Comparison of ENCODE assay signal across 20 cellular contexts in genomic region chr1:12591267-12591938, GRCh38. TPM values are rescaled to one million over a fixed set of nuclear protein-coding genes. Genes with fewer than 3 reads are reported as not detected.
DNase-seq lines count a peak whose midpoint lies in the region; ATAC-seq and TF ChIP-seq lines count a peak whose summit lies in the region.
"Had no signal": no experiment of that assay in that cellular context is flagged by ENCODE, and none has a peak within 500 bp of the region (broad histone marks: within the 10 kb centered on the region; RNA-seq: fewer than 3 reads in every experiment).

No MANE protein-coding gene starts in this region.

- H3K27ac ChIP-seq in esophagus muscularis mucosa (replicated peaks in 1 of 4): peak overlapping the region; percentile 92 to 95 (median 94)
- peak overlapping the region; percentile 83 to 93 (median 88) for H3K27ac ChIP-seq in gastrocnemius medialis
- no peak overlapping the region for H3K27ac ChIP-seq in WERI-Rb-1

- in situ Hi-C loops in gastrocnemius medialis (cut with MboI; ENCODE audit: low sequenced_read_pairs in 4 of 4): loop anchor here in 1 of 4 donors (10.0 kb wide), 1 partner anchor 47 kb away; no protein-coding TSS in a partner anchor

- intact Hi-C loops in esophagus muscularis mucosa (cut with DNase I): loop anchor here (5.0 kb wide), 2 partner anchors 34 to 49 kb away; no protein-coding TSS in a partner anchor
- intact Hi-C loops in lower leg skin (cut with DNase I; ENCODE audit: low total_unique reads): no loop called here
- intact Hi-C loops in gastrocnemius medialis (cut with DNase I; ENCODE audit: low total_unique reads): loop anchor here (5.0 kb wide), 1 partner anchor 139 kb away; no protein-coding TSS in a partner anchor

- H3K4me3 ChIP-seq in esophagus muscularis mucosa (no peak overlapping the region), lower leg skin (ENCODE audit: low read depth, poor library complexity, severe bottlenecking) (no peak overlapping the region), gastrocnemius medialis (no peak overlapping the region), WERI-Rb-1 (ENCODE audit: low read depth, low read length) (no peak overlapping the region)

- peak; percentile 9 to 20 (median 10) for TF ChIP-seq CTCF in esophagus muscularis mucosa (IDR thresholded peaks at IDR 0.05)
- no peak for TF ChIP-seq CTCF in lower leg skin (IDR thresholded peaks at IDR 0.05)
- TF ChIP-seq CTCF in gastrocnemius medialis (IDR thresholded peaks at IDR 0.05 in 4 of 5, conservative IDR thresholded peaks at IDR 0.05 in 1 of 5): peak in 2 of 5 experiments; percentile 13 to 30
- TF ChIP-seq CTCF in WERI-Rb-1 (IDR thresholded peaks at IDR 0.05; ENCODE audit: low read depth, low read length): no peak

- H3K36me3 ChIP-seq in esophagus muscularis mucosa: peaks cover 0 to 21% (median 7%) of the 10 kb centered on the region in 4 donors
- no peaks in the 10 kb centered on the region for H3K36me3 ChIP-seq in gastrocnemius medialis
- H3K36me3 ChIP-seq in WERI-Rb-1: no peaks in the 10 kb centered on the region

- 71% methylated on average over 9 of the region's 19 CpGs for WGBS in esophagus muscularis mucosa
- WGBS in lower leg skin, 2 donors: 57 to 65% methylated on average over 19 of the region's 19 CpGs

- H3K27me3 ChIP-seq in esophagus muscularis mucosa: no peaks in the 10 kb centered on the region
- no peaks in the 10 kb centered on the region for H3K27me3 ChIP-seq in gastrocnemius medialis
- H3K27me3 ChIP-seq in WERI-Rb-1 (ENCODE audit: insufficient read depth, low read depth, severe bottlenecking): no peaks in the 10 kb centered on the region

- TF ChIP-seq EP300 in esophagus muscularis mucosa (IDR thresholded peaks at IDR 0.05): no peak

- ATAC-seq in gastrocnemius medialis: peak; percentile 76 to 79
- ATAC-seq in HG03196 (IDR thresholded peaks at IDR 0.05; ENCODE audit: unreplicated experiment): no peak
- no peak for ATAC-seq in HG02588 (IDR thresholded peaks at IDR 0.05; ENCODE audit: unreplicated experiment)
- ATAC-seq: activated naive CD4-positive, alpha-beta T cell treated with anti-CD3 and anti-CD28 coated beads, Interleukin-2, amount 50 U/mL, for 72 hours; PC-3; stimulated activated naive CD8-positive, alpha-beta T cell treated with anti-CD3 and anti-CD28 coated beads, Interleukin-15, amount 100 ng/mL, for 72 hours; T-cell had no signal

- DNase-seq in AG20443 (ENCODE audit: low spot score) (peak; percentile 65), esophagus muscularis mucosa (ENCODE audit: extremely low spot score) (no peak), lower leg skin (ENCODE audit: low spot score in 2 of 2) (peak; percentile 23 to 92), gastrocnemius medialis (peak; percentile 94 to 97), WERI-Rb-1 (no peak), NCI-H2227 (lab: John Stamatoyannopoulos, UW; ENCODE audit: unreplicated experiment) (no peak)
- DNase-seq: ACHN; activated CD4-positive, CD25-positive, alpha-beta regulatory T cell treated with anti-CD3 and anti-CD28 coated beads, Interleukin-2, amount 50 U/mL, for 72 hours; activated CD8-positive, alpha-beta memory T cell treated with anti-CD3 and anti-CD28 coated beads, Interleukin-2, amount 50 U/mL, for 48 hours; Calu3; midbrain; NCI-H1105; NCI-H510A; PC-3; stimulated activated naive CD8-positive, alpha-beta T cell treated with anti-CD3 and anti-CD28 coated beads, Interleukin-15, amount 100 ng/mL, for 72 hours; T-cell had no signal

- TF ChIP-seq POLR2A in esophagus muscularis mucosa (IDR thresholded peaks at IDR 0.05; ENCODE audit: low read depth) (no peak), lower leg skin (IDR thresholded peaks at IDR 0.05) (no peak), gastrocnemius medialis (IDR thresholded peaks at IDR 0.05) (peak; percentile 46 to 66)

- H3K9me3 ChIP-seq in esophagus muscularis mucosa (no peaks in the 10 kb centered on the region), gastrocnemius medialis (no peaks in the 10 kb centered on the region), WERI-Rb-1 (ENCODE audit: severe bottlenecking) (no peaks in the 10 kb centered on the region)

- peaks cover 70 to 100% (median 87%) of the 10 kb centered on the region in 4 donors for H3K4me1 ChIP-seq in esophagus muscularis mucosa
- peaks cover 57 to 63% of the 10 kb centered on the region in 2 donors for H3K4me1 ChIP-seq in gastrocnemius medialis

RNA-seq across cellular contexts. Expression of gene DHRS3, which starts 26.6 kb away (rescaled TPM):
- total RNA-seq in esophagus muscularis mucosa (100 to 1,000 TPM; 130 to 237 (median 200) TPM), lower leg skin (100 to 1,000 TPM in 3 of 4 donors, 10 to 100 TPM in 1; 92.4 to 130 (median 107) TPM), gastrocnemius medialis (100 to 1,000 TPM in 1 of 4 donors, 10 to 100 TPM in 3; 28.5 to 108 (median 67.0) TPM)

RNA-seq across cellular contexts. Expression of gene AADACL4, which starts 52.5 kb away (rescaled TPM):
- not detected for total RNA-seq in esophagus muscularis mucosa
- total RNA-seq in lower leg skin: under 1 TPM in 1 of 4 donors, not detected in 3; 0.59 TPM
- total RNA-seq in gastrocnemius medialis: not detected
- total RNA-seq: activated naive CD4-positive, alpha-beta T cell treated with anti-CD3 and anti-CD28 coated beads, Interleukin-2, amount 50 U/mL, for 72 hours; Calu3; cerebellum; PC-3; T-cell had no signal

Comparison
In these comparisons a context has a peak if more than half of its experiments do, and no peak if none do; other contexts are left out.
1. DNase-seq: peak in AG20443 (single experiment), lower leg skin (2 of 2) and gastrocnemius medialis (2 of 2); none in esophagus muscularis mucosa (single experiment), WERI-Rb-1 (single experiment) and NCI-H2227 (single experiment).
2. CTCF ChIP-seq: peak in esophagus muscularis mucosa (3 of 3); none in lower leg skin (0 of 3) and WERI-Rb-1 (single experiment).
3. POLR2A ChIP-seq: peak in gastrocnemius medialis (2 of 2); none in esophagus muscularis mucosa (single experiment) and lower leg skin (0 of 2).
4. ATAC-seq: peak in gastrocnemius medialis (2 of 2); none in HG03196 (single experiment) and HG02588 (single experiment).